14 cellular contexts compared by ENCODE assay signal in the genomic region with DNA sequence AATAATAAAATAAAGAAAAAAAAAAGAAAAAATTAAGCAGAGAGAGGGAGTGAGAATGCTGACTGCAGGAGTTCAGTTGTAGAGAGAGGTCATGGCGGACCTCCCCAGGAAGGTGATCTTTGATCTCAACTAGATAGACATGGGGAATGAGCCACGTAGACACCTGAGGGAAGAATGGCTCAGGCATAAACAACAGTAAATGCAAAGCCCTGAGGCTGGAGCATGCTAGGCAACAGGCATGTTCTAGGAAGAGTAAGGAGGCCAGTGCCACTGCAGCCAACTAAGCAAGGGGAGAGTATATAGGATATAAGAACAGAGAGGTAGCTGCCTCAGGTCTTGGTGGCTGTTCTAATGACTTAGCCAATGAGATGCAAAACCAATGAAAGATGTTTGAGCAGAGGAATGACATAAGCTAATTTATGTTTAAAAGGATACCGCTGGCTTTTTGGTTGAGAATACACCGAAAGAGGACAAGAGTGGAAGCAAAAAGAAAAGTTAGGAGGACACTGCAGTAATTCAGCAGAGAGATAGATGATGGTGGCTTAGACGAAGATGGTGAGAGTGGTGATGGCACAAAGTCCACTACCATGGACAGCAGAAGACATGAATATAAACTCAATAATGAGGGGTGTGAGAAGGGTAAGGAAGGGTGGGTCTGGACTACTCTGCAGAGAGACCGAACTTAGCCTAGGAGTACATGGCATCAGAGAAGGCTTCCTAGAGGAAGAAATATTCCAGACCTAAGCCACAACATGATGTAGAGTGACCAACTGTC.
DNase-seq lines count a peak whose midpoint lies in the region; ATAC-seq and TF ChIP-seq lines count a peak whose summit lies in the region.
"Had no signal": no experiment of that assay in that cellular context is flagged by ENCODE, and none has a peak within 500 bp of the region (broad histone marks: within the 10 kb centered on the region; RNA-seq: fewer than 3 reads in every experiment).

No MANE protein-coding gene starts in this region.

- H3K9me3 Mint-ChIP-seq in activated T-cell treated with anti-CD3 and anti-CD28 coated beads, Interleukin-2, amount 50 U/mL, for 72 hours = no peaks in the 10 kb centered on the region
- H3K9me3 Mint-ChIP-seq in Calu3 (ENCODE audit: low read depth, unreplicated experiment) = peaks cover 4% of the 10 kb centered on the region
- no peaks in the 10 kb centered on the region for H3K9me3 Mint-ChIP-seq in nephron

- TF ChIP-seq CTCF in Calu3 (IDR thresholded peaks at IDR 0.05; ENCODE audit: unreplicated experiment) (no peak), nephron (IDR thresholded peaks at IDR 0.05; ENCODE audit: unreplicated experiment in 3 of 3) (no peak)

- peaks cover 24% of the 10 kb centered on the region for H3K4me1 Mint-ChIP-seq in activated T-cell treated with anti-CD3 and anti-CD28 coated beads, Interleukin-2, amount 50 U/mL, for 72 hours (ENCODE audit: low read depth)
- H3K4me1 Mint-ChIP-seq in Calu3 (ENCODE audit: low read depth, unreplicated experiment) (peaks cover 73% of the 10 kb centered on the region), nephron (peaks cover 23% of the 10 kb centered on the region)

- BruUV-seq in Calu3 (replicated peaks; lab: Mats Ljungman, UMichigan) = no TSS peak

- H3K4me3 Mint-ChIP-seq in activated T-cell treated with anti-CD3 and anti-CD28 coated beads, Interleukin-2, amount 50 U/mL, for 72 hours = no peak overlapping the region
- H3K4me3 Mint-ChIP-seq in Calu3 (ENCODE audit: low read depth, unreplicated experiment) (no peak overlapping the region), nephron (no peak overlapping the region)

- no peaks in the 10 kb centered on the region for H3K36me3 Mint-ChIP-seq in activated T-cell treated with anti-CD3 and anti-CD28 coated beads, Interleukin-2, amount 50 U/mL, for 72 hours (ENCODE audit: insufficient read depth in 2 of 2)
- H3K36me3 Mint-ChIP-seq in Calu3 (ENCODE audit: insufficient read depth, unreplicated experiment) (peaks cover 18% of the 10 kb centered on the region), nephron (ENCODE audit: low read depth) (no peaks in the 10 kb centered on the region)
- H3K36me3 Mint-ChIP-seq: CD4-positive, CD25-positive, alpha-beta regulatory T cell had no signal

- H3K27me3 Mint-ChIP-seq in activated T-cell treated with anti-CD3 and anti-CD28 coated beads, Interleukin-2, amount 50 U/mL, for 72 hours (ENCODE audit: low read depth) = peaks cover 9% of the 10 kb centered on the region
- H3K27me3 Mint-ChIP-seq in Calu3 (ENCODE audit: unreplicated experiment) (no peaks in the 10 kb centered on the region), nephron (ENCODE audit: low read depth) (peaks cover 1% of the 10 kb centered on the region)

- CTCF ChIA-PET in Calu3 (lab: Charles Lee) = interaction anchor here (3.5 kb wide), 1 partner anchor 673 kb away, joined by 77 read pairs; no protein-coding TSS in a partner anchor

- DNase-seq in activated T-cell treated with anti-CD3 and anti-CD28 coated beads, Interleukin-2, amount 50 U/mL, for 72 hours = no peak
- no peak for DNase-seq in activated T-cell treated with anti-CD3 and anti-CD28 coated beads for 4 hours
- no peak for DNase-seq in Calu3
- DNase-seq in NCI-H2081 treated with DMSO at 0.1 percent for 48 hours (lab: John Stamatoyannopoulos, UW) = no peak
- DNase-seq in activated CD4-positive, alpha-beta T cell treated with anti-CD3 and anti-CD28 coated beads, Interleukin-2, amount 50 U/mL, for 1 hour = no peak
- DNase-seq: 8988T; ACHN; CD4-positive, CD25-positive, alpha-beta regulatory T cell; DMS 273 treated with DMSO at 0.1 percent for 48 hours; GM23248 had no signal

- peak overlapping the region; percentile 23 for H3K27ac Mint-ChIP-seq in activated T-cell treated with anti-CD3 and anti-CD28 coated beads, Interleukin-2, amount 50 U/mL, for 72 hours
- H3K27ac Mint-ChIP-seq in Calu3 (ENCODE audit: unreplicated experiment) (peak overlapping the region; percentile 88), nephron (peak overlapping the region in 2 of 3 experiments; percentile 0 to 7)

- intact Hi-C loops in Calu3 (cut with micrococcal nuclease; ENCODE audit: unreplicated experiment) = loop anchor here (2.0 to 10.0 kb wide), 4 partner anchors 155 to 553 kb away; no protein-coding TSS in a partner anchor

- no peak for ATAC-seq in activated T-cell treated with anti-CD3 and anti-CD28 coated beads, Interleukin-2, amount 50 U/mL, for 72 hours (replicated peaks in 1 of 2)
- ATAC-seq in GM21423 (IDR thresholded peaks at IDR 0.05; ENCODE audit: unreplicated experiment) = no peak
- ATAC-seq: GM12878 had no signal

TF ChIP-seq in PFSK-1, 5 proteins besides CTCF, POLR2A, EP300 and RAD21:
- TF ChIP-seq POLR2AphosphoS5 (IDR thresholded peaks at IDR 0.05; ENCODE audit: low read depth, low read length) (no peak), FOXP2 (optimal IDR thresholded peaks at IDR 0.05; ENCODE audit: borderline replicate concordance, extremely low read depth, extremely low read length, insufficient read depth) (no peak), SIN3A (IDR thresholded peaks at IDR 0.05; ENCODE audit: borderline replicate concordance, insufficient read depth, low read length) (no peak), TAF1 (IDR thresholded peaks at IDR 0.05; ENCODE audit: borderline replicate concordance, insufficient read depth, low read length) (no peak)
- TF ChIP-seq, protein P1, sequence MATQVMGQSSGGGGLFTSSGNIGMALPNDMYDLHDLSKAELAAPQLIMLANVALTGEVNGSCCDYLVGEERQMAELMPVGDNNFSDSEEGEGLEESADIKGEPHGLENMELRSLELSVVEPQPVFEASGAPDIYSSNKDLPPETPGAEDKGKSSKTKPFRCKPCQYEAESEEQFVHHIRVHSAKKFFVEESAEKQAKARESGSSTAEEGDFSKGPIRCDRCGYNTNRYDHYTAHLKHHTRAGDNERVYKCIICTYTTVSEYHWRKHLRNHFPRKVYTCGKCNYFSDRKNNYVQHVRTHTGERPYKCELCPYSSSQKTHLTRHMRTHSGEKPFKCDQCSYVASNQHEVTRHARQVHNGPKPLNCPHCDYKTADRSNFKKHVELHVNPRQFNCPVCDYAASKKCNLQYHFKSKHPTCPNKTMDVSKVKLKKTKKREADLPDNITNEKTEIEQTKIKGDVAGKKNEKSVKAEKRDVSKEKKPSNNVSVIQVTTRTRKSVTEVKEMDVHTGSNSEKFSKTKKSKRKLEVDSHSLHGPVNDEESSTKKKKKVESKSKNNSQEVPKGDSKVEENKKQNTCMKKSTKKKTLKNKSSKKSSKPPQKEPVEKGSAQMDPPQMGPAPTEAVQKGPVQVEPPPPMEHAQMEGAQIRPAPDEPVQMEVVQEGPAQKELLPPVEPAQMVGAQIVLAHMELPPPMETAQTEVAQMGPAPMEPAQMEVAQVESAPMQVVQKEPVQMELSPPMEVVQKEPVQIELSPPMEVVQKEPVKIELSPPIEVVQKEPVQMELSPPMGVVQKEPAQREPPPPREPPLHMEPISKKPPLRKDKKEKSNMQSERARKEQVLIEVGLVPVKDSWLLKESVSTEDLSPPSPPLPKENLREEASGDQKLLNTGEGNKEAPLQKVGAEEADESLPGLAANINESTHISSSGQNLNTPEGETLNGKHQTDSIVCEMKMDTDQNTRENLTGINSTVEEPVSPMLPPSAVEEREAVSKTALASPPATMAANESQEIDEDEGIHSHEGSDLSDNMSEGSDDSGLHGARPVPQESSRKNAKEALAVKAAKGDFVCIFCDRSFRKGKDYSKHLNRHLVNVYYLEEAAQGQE (IDR thresholded peaks at IDR 0.05; ENCODE audit: insufficient read depth in 1 of 2, low read depth in 2 of 2, low read length in 2 of 2) = peak; percentile 36 to 84; a peak in 2 of 4 replicates

Comparison
In these comparisons a context has a peak if more than half of its experiments do, and no peak if none do; other contexts are left out.
1. H3K27ac Mint-ChIP-seq: peak in every context shown above with its lines; median percentile 88 in Calu3; 23 in activated T-cell treated with anti-CD3 and anti-CD28 coated beads, Interleukin-2, amount 50 U/mL, for 72 hours; 4 in nephron.